13 cellular contexts compared by ENCODE assay signal in the genomic region with DNA sequence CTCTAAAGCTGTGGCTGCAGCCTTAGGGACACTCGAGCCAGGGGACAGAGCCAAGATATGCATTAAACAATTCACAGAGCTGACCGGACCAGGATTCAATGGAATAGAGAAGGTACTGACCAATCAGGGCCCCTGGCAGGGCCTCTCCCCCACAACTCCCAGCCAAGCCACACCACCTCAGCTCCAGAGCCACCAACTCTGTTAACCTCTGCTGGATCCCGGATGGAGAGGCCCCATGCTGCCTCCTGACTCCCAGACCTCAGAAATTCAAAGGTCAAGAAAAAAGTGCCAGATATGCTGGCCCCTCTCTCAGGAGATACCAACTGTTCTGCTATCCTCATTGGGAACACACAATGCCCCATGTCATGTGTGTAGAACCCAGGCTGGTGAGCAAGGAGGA.
A peak's percentile ranks its signal among the peaks of the same experiment; 100 is the strongest.
DNase-seq lines count a peak whose midpoint lies in the region; ATAC-seq and TF ChIP-seq lines count a peak whose summit lies in the region.
"Had no signal": no experiment of that assay in that cellular context is flagged by ENCODE, and none has a peak within 500 bp of the region (broad histone marks: within the 10 kb centered on the region; RNA-seq: fewer than 3 reads in every experiment).

No MANE protein-coding gene starts in this region.

- H3K4me1 Mint-ChIP-seq in CD4-positive, CD25-positive, alpha-beta regulatory T cell, result peaks cover 14 to 81% (median 44%) of the 10 kb centered on the region in 4 donors
- H3K4me1 Mint-ChIP-seq in IgD-negative memory B cell, result peaks cover 66 to 71% (median 68%) of the 10 kb centered on the region in 3 donors
- H3K4me1 Mint-ChIP-seq in stimulated activated effector memory CD8-positive, alpha-beta T cell treated with anti-CD3 and anti-CD28 coated beads, Interleukin-12 subunit alpha, Interleukin-12 subunit beta, amount 100 ng/mL, for 72 hours, result peaks cover 68% of the 10 kb centered on the region

- H3K4me3 ChIP-seq in CD4-positive, CD25-positive, alpha-beta regulatory T cell (ENCODE audit: low read depth, low read length), result no peak overlapping the region
- peak overlapping the region in 1 of 2 donors; percentile 80 for H3K4me3 ChIP-seq in gastroesophageal sphincter

- H3K36me3 ChIP-seq in CD4-positive, CD25-positive, alpha-beta regulatory T cell (ENCODE audit: control insufficient read depth, insufficient read depth, low read length), result peaks cover 94% of the 10 kb centered on the region
- peaks cover under 1 to 98% of the 10 kb centered on the region in 2 donors for H3K36me3 ChIP-seq in gastroesophageal sphincter

- no peak for TF ChIP-seq CTCF in gastroesophageal sphincter (IDR thresholded peaks at IDR 0.05)

- no peak for ATAC-seq in CD4-positive, CD25-positive, alpha-beta regulatory T cell (ENCODE audit: low read depth in 2 of 2)
- no peak for ATAC-seq in gastroesophageal sphincter
- no peak for ATAC-seq in stimulated activated effector memory CD8-positive, alpha-beta T cell treated with anti-CD3 and anti-CD28 coated beads, Interleukin-12 subunit alpha, Interleukin-12 subunit beta, amount 100 ng/mL, for 72 hours
- ATAC-seq in HG02610 (IDR thresholded peaks at IDR 0.05; ENCODE audit: unreplicated experiment), result no peak
- ATAC-seq in GM18520 (IDR thresholded peaks at IDR 0.05; ENCODE audit: unreplicated experiment), result no peak
- ATAC-seq: HCT116 had no signal

- TF ChIP-seq EP300 in gastroesophageal sphincter (IDR thresholded peaks at IDR 0.05), result no peak

- H3K9me3 ChIP-seq in CD4-positive, CD25-positive, alpha-beta regulatory T cell (ENCODE audit: control insufficient read depth in 2 of 2, low read length in 2 of 2), result no peaks in the 10 kb centered on the region
- H3K9me3 ChIP-seq in gastroesophageal sphincter, result no peaks in the 10 kb centered on the region

- H3K4me1 ChIP-seq in CD4-positive, CD25-positive, alpha-beta regulatory T cell (ENCODE audit: control insufficient read depth, insufficient read depth, low read length, poor library complexity, severe bottlenecking), result peaks cover 2% of the 10 kb centered on the region
- H3K4me1 ChIP-seq in gastroesophageal sphincter, result peaks cover 50 to 100% (median 94%) of the 10 kb centered on the region in 3 donors

- H3K27ac Mint-ChIP-seq in CD4-positive, CD25-positive, alpha-beta regulatory T cell, result peak overlapping the region in 2 of 3 donors; percentile 83 to 87
- peak overlapping the region; percentile 78 to 90 (median 88) for H3K27ac Mint-ChIP-seq in IgD-negative memory B cell
- H3K27ac Mint-ChIP-seq in stimulated activated effector memory CD8-positive, alpha-beta T cell treated with anti-CD3 and anti-CD28 coated beads, Interleukin-12 subunit alpha, Interleukin-12 subunit beta, amount 100 ng/mL, for 72 hours, result peak overlapping the region; percentile 85
- H3K27ac Mint-ChIP-seq: T-helper 1 cell treated with Interleukin-12 subunit alpha and Interleukin-12 subunit beta and Interleukin-4 antibody, amounts not matched to agents 30 μg/mL and 1 μg/mL, for 36 hours had no signal

- no peak overlapping the region for H3K27ac ChIP-seq in CD4-positive, CD25-positive, alpha-beta regulatory T cell (ENCODE audit: insufficient read depth, low read length, poor library complexity, severe bottlenecking)
- H3K27ac ChIP-seq in gastroesophageal sphincter, result peak overlapping the region; percentile 11 to 100 (median 98)

- TF ChIP-seq POLR2A in gastroesophageal sphincter (IDR thresholded peaks at IDR 0.05), result no peak

- H3K9me3 Mint-ChIP-seq in CD4-positive, CD25-positive, alpha-beta regulatory T cell, result peaks cover 0 to 2% (median 0%) of the 10 kb centered on the region in 7 donors
- H3K9me3 Mint-ChIP-seq in IgD-negative memory B cell, result no peaks in the 10 kb centered on the region
- H3K9me3 Mint-ChIP-seq in stimulated activated effector memory CD8-positive, alpha-beta T cell treated with anti-CD3 and anti-CD28 coated beads, Interleukin-12 subunit alpha, Interleukin-12 subunit beta, amount 100 ng/mL, for 72 hours, result no peaks in the 10 kb centered on the region
- H3K9me3 Mint-ChIP-seq: activated CD4-positive, alpha-beta T cell treated with anti-CD3 and anti-CD28 coated beads, Interleukin-2, amount 10 ng/mL, durations not matched to agents 7 days and 5 days; T-helper 1 cell treated with Interleukin-12 subunit alpha and Interleukin-12 subunit beta and Interleukin-4 antibody, amounts not matched to agents 30 μg/mL and 1 μg/mL, for 36 hours had no signal

- no peaks in the 10 kb centered on the region for H3K27me3 ChIP-seq in CD4-positive, CD25-positive, alpha-beta regulatory T cell (ENCODE audit: control insufficient read depth, insufficient read depth, low read length)
- no peaks in the 10 kb centered on the region for H3K27me3 ChIP-seq in gastroesophageal sphincter

- H3K4me3 Mint-ChIP-seq in CD4-positive, CD25-positive, alpha-beta regulatory T cell, result peak overlapping the region in 1 of 4 donors; percentile 32
- H3K4me3 Mint-ChIP-seq in IgD-negative memory B cell, result peak overlapping the region in 3 of 4 donors; percentile 12 to 70 (median 52)
- H3K4me3 Mint-ChIP-seq in stimulated activated effector memory CD8-positive, alpha-beta T cell treated with anti-CD3 and anti-CD28 coated beads, Interleukin-12 subunit alpha, Interleukin-12 subunit beta, amount 100 ng/mL, for 72 hours, result no peak overlapping the region
- H3K4me3 Mint-ChIP-seq: activated CD4-positive, alpha-beta T cell treated with anti-CD3 and anti-CD28 coated beads, Interleukin-2, amount 10 ng/mL, durations not matched to agents 7 days and 5 days; T-helper 1 cell treated with Interleukin-12 subunit alpha and Interleukin-12 subunit beta and Interleukin-4 antibody, amounts not matched to agents 30 μg/mL and 1 μg/mL, for 36 hours had no signal

- WGBS in gastroesophageal sphincter (ENCODE audit: low coverage in 1 of 2), 2 donors, result 40 to 44% methylated on average over 1 to 3 of the region's 3 CpGs

- peaks cover 52% of the 10 kb centered on the region for H3K36me3 Mint-ChIP-seq in CD4-positive, CD25-positive, alpha-beta regulatory T cell
- H3K36me3 Mint-ChIP-seq in IgD-negative memory B cell, result peaks cover 7% of the 10 kb centered on the region
- H3K36me3 Mint-ChIP-seq in stimulated activated effector memory CD8-positive, alpha-beta T cell treated with anti-CD3 and anti-CD28 coated beads, Interleukin-12 subunit alpha, Interleukin-12 subunit beta, amount 100 ng/mL, for 72 hours, result peaks cover 71% of the 10 kb centered on the region

- no peaks in the 10 kb centered on the region for H3K27me3 Mint-ChIP-seq in CD4-positive, CD25-positive, alpha-beta regulatory T cell
- no peaks in the 10 kb centered on the region for H3K27me3 Mint-ChIP-seq in IgD-negative memory B cell
- H3K27me3 Mint-ChIP-seq: activated CD4-positive, alpha-beta T cell treated with anti-CD3 and anti-CD28 coated beads, Interleukin-2, amount 10 ng/mL, durations not matched to agents 7 days and 5 days had no signal

- no peak for DNase-seq in CD4-positive, CD25-positive, alpha-beta regulatory T cell
- DNase-seq in stimulated activated effector memory CD8-positive, alpha-beta T cell treated with anti-CD3 and anti-CD28 coated beads, Interleukin-12 subunit alpha, Interleukin-12 subunit beta, amount 100 ng/mL, for 72 hours (ENCODE audit: low spot score in 2 of 2), result no peak
- no peak for DNase-seq in SW480 (ENCODE audit: low spot score)
- DNase-seq: activated CD4-positive, alpha-beta T cell treated with anti-CD3 and anti-CD28 coated beads, Interleukin-2, amount 10 ng/mL, durations not matched to agents 7 days and 5 days; NCI-H2081; NCI-H748 treated with DMSO at 0.1 percent for 48 hours; RPMI8226 had no signal
